ENCODE assay signal across 5 cellular contexts in the genomic region with DNA sequence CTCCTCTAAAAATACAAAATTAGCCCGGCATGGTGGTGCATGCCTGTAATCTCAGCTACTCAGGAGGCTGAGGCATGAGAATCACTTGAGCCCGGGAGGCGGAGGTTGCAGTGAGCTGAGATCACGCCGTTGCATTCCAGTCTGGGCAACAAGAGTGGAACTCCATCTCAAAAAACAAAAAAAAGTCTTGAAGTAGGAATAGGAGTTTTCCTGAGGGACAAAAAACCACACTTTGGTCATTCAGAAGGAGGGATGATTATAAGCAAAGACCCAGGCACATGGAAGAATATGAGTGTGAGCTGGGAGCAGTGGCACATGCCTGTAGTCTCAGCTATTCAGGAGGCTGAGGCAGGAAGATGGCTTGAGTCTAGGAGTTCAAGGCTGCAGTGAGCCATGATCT. TPM values are rescaled to one million over a fixed set of nuclear protein-coding genes. Genes with fewer than 3 reads are reported as not detected.
A peak's percentile ranks its signal among the peaks of the same experiment; 100 is the strongest.
DNase-seq lines count a peak whose midpoint lies in the region; ATAC-seq and TF ChIP-seq lines count a peak whose summit lies in the region.
"Not testable (repeated sequence)": the region's sequence is repeated elsewhere in the genome, so short reads cannot be mapped to it uniquely, and the experiment has no call there.

No MANE protein-coding gene starts in this region.

- H3K36me3 Mint-ChIP-seq in Calu3 (ENCODE audit: insufficient read depth, unreplicated experiment), result peaks cover 15% of the 10 kb centered on the region
- not testable (repeated sequence) for H3K36me3 Mint-ChIP-seq in GM23338 (ENCODE audit: low read depth); progenitor cell of endocrine pancreas (ENCODE audit: insufficient read depth)

- intact Hi-C loops in Calu3 (cut with micrococcal nuclease; ENCODE audit: unreplicated experiment), result not testable (repeated sequence)

- not testable (repeated sequence) for H3K9me3 ChIP-seq in HEK293 (ENCODE audit: control insufficient read depth, insufficient read depth, low read depth, low read length)

- H3F3A ChIP-seq in GM23338 (replicated peaks; ENCODE audit: low read depth), result not testable (repeated sequence)

- peaks cover 29% of the 10 kb centered on the region for H3K4me1 ChIP-seq in GM23338 (ENCODE audit: insufficient read depth)
- H3K4me1 ChIP-seq in HEK293 (ENCODE audit: control insufficient read depth, insufficient read depth, low read length), result not testable (repeated sequence)

- H4K20me1 ChIP-seq in GM23338 (replicated peaks; ENCODE audit: insufficient read depth), result not testable (repeated sequence)

- TF ChIP-seq CTCF in Calu3 (IDR thresholded peaks at IDR 0.05; ENCODE audit: unreplicated experiment); GM23338 (conservative IDR thresholded peaks at IDR 0.05; ENCODE audit: low read depth in 2 of 2); HEK293 (tag by site-specific recombination; IDR thresholded peaks at IDR 0.05); progenitor cell of endocrine pancreas (IDR thresholded peaks at IDR 0.05; ENCODE audit: unreplicated experiment): not testable (repeated sequence)

- not testable (repeated sequence) for DNase-seq in Calu3; GM23338 (ENCODE audit: low spot score); progenitor cell of endocrine pancreas (ENCODE audit: low spot score, unreplicated experiment)

- not testable (repeated sequence) for H3K36me3 ChIP-seq in GM23338 (ENCODE audit: insufficient read depth); HEK293 (ENCODE audit: control insufficient read depth in 2 of 2, insufficient read depth in 1 of 2, low read length in 2 of 2)

- POLR2A ChIA-PET in HEK293 (lab: Yijun Ruan, JAX), result not testable (repeated sequence)

- H3K9me3 Mint-ChIP-seq in Calu3 (ENCODE audit: low read depth, unreplicated experiment); GM23338; progenitor cell of endocrine pancreas (ENCODE audit: low read depth): not testable (repeated sequence)

- H3K27me3 Mint-ChIP-seq in Calu3 (ENCODE audit: unreplicated experiment); GM23338 (ENCODE audit: insufficient read depth, low read depth, poor library complexity); progenitor cell of endocrine pancreas: not testable (repeated sequence)

- H3K4me2 ChIP-seq in GM23338, result not testable (repeated sequence)

- BruUV-seq in Calu3 (replicated peaks; lab: Mats Ljungman, UMichigan), result not testable (repeated sequence)

- CTCF ChIA-PET in Calu3 (lab: Charles Lee) (interaction anchor here (0.6 kb wide), 1 partner anchor 89 kb away, joined by 4 read pairs; no protein-coding TSS in a partner anchor), HEK293 (lab: Yijun Ruan, JAX) (interaction anchor here (0.7 kb wide), 1 partner anchor 112 kb away, joined by 3 read pairs; no protein-coding TSS in a partner anchor)

- H3K9me2 ChIP-seq in GM23338 (ENCODE audit: insufficient read depth), result not testable (repeated sequence)

- H3K27ac ChIP-seq in GM23338 (ENCODE audit: low read depth); HEK293 (ENCODE audit: extremely low read depth, low read depth, low read length): not testable (repeated sequence)

- H3K4me3 Mint-ChIP-seq in Calu3 (ENCODE audit: low read depth, unreplicated experiment); GM23338; progenitor cell of endocrine pancreas (ENCODE audit: low read depth): not testable (repeated sequence)

- not testable (repeated sequence) for H2AFZ ChIP-seq in GM23338

- H3K27ac Mint-ChIP-seq in Calu3 (ENCODE audit: unreplicated experiment) (peak overlapping the region; percentile 56), GM23338 (peak overlapping the region; percentile 49; the same call in 1 of the 2 replicates), progenitor cell of endocrine pancreas (peak overlapping the region; percentile 60)

- not testable (repeated sequence) for H3K4me3 ChIP-seq in GM23338; HEK293 (ENCODE audit: low read depth, low read length)

- H3K27me3 ChIP-seq in GM23338 (ENCODE audit: insufficient read depth), result not testable (repeated sequence)

- not testable (repeated sequence) for H3K79me2 ChIP-seq in GM23338 (replicated peaks; ENCODE audit: insufficient read depth)

- H3K4me1 Mint-ChIP-seq in Calu3 (ENCODE audit: low read depth, unreplicated experiment) (peaks cover 42% of the 10 kb centered on the region), GM23338 (peaks cover 30% of the 10 kb centered on the region), progenitor cell of endocrine pancreas (ENCODE audit: low read depth) (peaks cover 17% of the 10 kb centered on the region)

- ATAC-seq in GM23338, SK-N-SH treated with all-trans-retinoic acid at 6 μM for 48 hours: not testable (repeated sequence)

TF ChIP-seq in HEK293, 187 proteins besides CTCF, POLR2A, EP300 and RAD21:
- TF ChIP-seq ZFP3 (tag by site-specific recombination; IDR thresholded peaks at IDR 0.05; ENCODE audit: low read depth), result peak; percentile 73

TF ChIP-seq in SK-N-SH treated with all-trans-retinoic acid at 6 μM for 48 hours, 23 proteins besides CTCF, POLR2A, EP300 and RAD21:
- TF ChIP-seq ZFP3 (CRISPR knock-in tag; IDR thresholded peaks at IDR 0.05), result peak; percentile 86

RNA-seq across cellular contexts. Expression of a gene that starts 42.3 kb away (rescaled TPM):
- total RNA-seq in Calu3 (2022), result 106 and 135 TPM in 2 replicates
- 48.2 and 48.5 TPM in 2 replicates for total RNA-seq in GM23338 (2014; rRNA removed; shearing (Covaris generic))
- polyA plus RNA-seq in GM23338 (2016; fragmentation: Nextera tagmentation; extraction: Ambion mirVana), result 103 and 124 TPM in 2 replicates
- total RNA-seq in progenitor cell of endocrine pancreas, result 111 and 112 TPM in 2 replicates
